ENCODE assay signal across 1 cellular context in the genomic region with DNA sequence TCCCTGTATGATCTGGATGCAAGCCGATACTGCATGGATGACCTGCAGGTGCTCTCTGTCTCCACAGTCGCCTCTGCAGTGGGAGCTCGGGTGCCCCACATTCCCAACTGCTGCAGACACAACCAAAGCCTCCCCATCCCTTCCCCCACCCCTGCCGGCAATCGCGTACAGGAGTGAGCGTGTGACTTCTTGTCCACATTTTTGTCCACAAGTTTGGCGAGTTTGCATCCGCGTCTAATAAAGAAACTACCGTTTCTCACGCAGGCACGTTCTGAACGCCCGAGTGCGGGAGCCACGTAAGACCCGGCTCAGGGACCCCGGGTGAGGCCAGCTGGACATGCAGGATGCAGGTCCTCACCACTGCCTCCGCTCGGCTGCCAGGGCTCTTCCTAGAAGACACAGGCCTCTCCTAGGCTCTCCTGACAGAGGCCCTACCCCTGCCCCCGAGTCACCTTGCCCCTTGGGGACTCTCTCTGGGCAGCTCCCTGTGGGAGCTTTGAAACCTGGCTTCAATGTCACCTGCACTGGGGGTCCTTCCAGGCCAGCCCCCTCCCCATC. TPM values are rescaled to one million over a fixed set of nuclear protein-coding genes. Genes with fewer than 3 reads are reported as not detected.
"Had no signal": no experiment of that assay in that cellular context is flagged by ENCODE, and none has a peak within 500 bp of the region (broad histone marks: within the 10 kb centered on the region; RNA-seq: fewer than 3 reads in every experiment).

No MANE protein-coding gene starts in this region.

RNA-seq across cellular contexts. Expression of a gene that starts 18.5 kb away (rescaled TPM):
- total RNA-seq: activated B cell treated with CpG ODN at 0.5 μM for 24 hours had no signal
